ENCODE assay signal across 29 cellular contexts in the genomic region with DNA sequence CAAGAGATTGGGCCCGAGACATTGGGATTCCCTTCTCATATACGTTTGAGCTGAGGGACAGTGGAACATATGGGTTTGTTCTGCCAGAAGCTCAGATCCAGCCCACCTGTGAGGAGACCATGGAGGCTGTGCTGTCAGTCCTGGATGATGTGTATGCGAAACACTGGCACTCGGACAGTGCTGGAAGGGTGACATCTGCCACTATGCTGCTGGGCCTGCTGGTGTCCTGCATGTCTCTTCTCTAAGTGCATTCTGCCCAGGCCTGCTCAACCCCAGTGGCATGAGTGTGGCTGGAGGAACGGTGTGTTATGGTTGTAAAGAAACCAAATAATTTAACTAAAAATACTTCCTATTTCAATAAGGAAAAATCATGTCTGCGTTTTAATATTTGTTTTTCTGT. TPM values are rescaled to one million over a fixed set of nuclear protein-coding genes. Genes with fewer than 3 reads are reported as not detected.
"Had no signal": no experiment of that assay in that cellular context is flagged by ENCODE, and none has a peak within 500 bp of the region (broad histone marks: within the 10 kb centered on the region; RNA-seq: fewer than 3 reads in every experiment).

No MANE protein-coding gene starts in this region.

- H3K4me3 ChIP-seq: hepatocyte, left ventricle myocardium inferior, lung, neural progenitor cell, ovary, right atrium auricular region, right lobe of liver, smooth muscle cell, testis, tibial artery, upper lobe of right lung had no signal

- H3K9me3 ChIP-seq: left ventricle myocardium inferior, neutrophil, ovary, right atrium auricular region, right lobe of liver, testis, tibial artery, upper lobe of right lung had no signal

- H3K4me2 ChIP-seq: hepatocyte, neural progenitor cell, smooth muscle cell had no signal

- FAIRE-seq: urothelium cell line had no signal

- H3K79me2 ChIP-seq: hepatocyte had no signal

- H3K4me1 ChIP-seq: neural progenitor cell, right atrium auricular region, testis, upper lobe of right lung had no signal

- H3K27ac ChIP-seq: left ventricle myocardium inferior, neural progenitor cell, neutrophil, ovary, right atrium auricular region, testis, tibial artery, upper lobe of right lung had no signal

- DNase-seq: islet precursor cell; left ventricle myocardium inferior; mesendoderm; naive B cell; natural killer cell; nephron progenitor cell; occipital lobe; ovary; stimulated activated CD4-positive, alpha-beta T cell treated with anti-CD3 and anti-CD28 coated beads, Interleukin-1b, Interleukin-23, amount 100 ng/mL, for 48 hours; stimulated activated CD4-positive, alpha-beta T cell treated with anti-CD3 and anti-CD28 coated beads, Interleukin-2, amount 100 ng/mL, for 48 hours; stimulated activated CD4-positive, alpha-beta T cell treated with anti-CD3 and anti-CD28 coated beads, Interleukin-4, amount 100 ng/mL, for 4 hours; stimulated activated CD8-positive, alpha-beta memory T cell treated with anti-CD3 and anti-CD28 coated beads, Interleukin-4, amount 100 ng/mL, for 48 hours; stimulated activated naive CD4-positive, alpha-beta T cell treated with Interleukin-2 at 50 U/mL for 16 hours; stimulated activated naive CD8-positive, alpha-beta T cell treated with anti-CD3 and anti-CD28 coated beads, Interleukin-15, amount 100 ng/mL, for 72 hours; testis; tibial artery; trophoblast cell; upper lobe of right lung had no signal

- H3K9ac ChIP-seq: neural progenitor cell had no signal

- H3K36me3 ChIP-seq: left ventricle myocardium inferior, neural progenitor cell, neutrophil, ovary, right atrium auricular region, right lobe of liver, tibial artery, upper lobe of right lung had no signal

- H3K27me3 ChIP-seq: hepatocyte, neural progenitor cell, neutrophil, ovary, right atrium auricular region, right lobe of liver, testis, tibial artery, upper lobe of right lung had no signal

- ATAC-seq: natural killer cell; stimulated activated naive CD8-positive, alpha-beta T cell treated with anti-CD3 and anti-CD28 coated beads, Interleukin-15, amount 100 ng/mL, for 72 hours; upper lobe of right lung had no signal

- H2AFZ ChIP-seq: hepatocyte, neural progenitor cell had no signal

RNA-seq across cellular contexts. Expression of gene CPO, which starts 29.9 kb away (rescaled TPM):
- total RNA-seq: hepatocyte, kidney epithelial cell, natural killer cell, occipital lobe, pulmonary artery endothelial cell, right atrium auricular region, skeletal muscle tissue, smooth muscle cell, upper lobe of right lung had no signal
- polyA plus RNA-seq: hepatocyte, smooth muscle cell had no signal
